Comparison of ENCODE assay signal across 2 cellular contexts in the genomic region with DNA sequence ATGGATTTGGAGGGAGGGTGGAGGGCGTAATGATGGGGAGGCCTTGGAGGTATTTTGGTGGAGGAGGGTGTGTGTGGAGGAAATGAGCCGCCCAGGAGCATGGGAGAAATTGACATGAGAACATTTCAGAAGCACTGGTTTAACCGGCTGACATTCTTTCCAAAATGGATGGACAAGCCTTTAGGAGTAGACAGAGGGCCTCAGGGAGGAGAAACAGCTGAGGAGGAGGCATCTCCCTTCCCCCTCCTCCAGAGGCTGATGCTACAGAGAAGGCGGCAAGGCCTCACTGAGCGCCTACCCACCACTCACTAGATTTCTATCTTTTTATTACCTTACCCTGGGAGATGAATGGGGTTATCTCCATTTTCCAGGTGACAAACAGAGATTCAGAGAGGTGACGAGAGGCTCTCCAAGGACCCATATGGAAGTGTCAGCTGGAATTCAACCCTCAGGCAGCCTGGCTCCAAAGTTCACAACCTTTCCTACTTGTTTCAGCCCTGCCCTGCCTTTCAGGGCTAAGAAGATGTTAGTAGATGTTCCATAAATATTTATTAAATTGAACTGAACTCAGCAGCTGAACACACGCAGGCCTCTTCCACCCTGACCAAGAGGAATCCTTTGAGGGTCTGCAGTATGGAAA.
A peak's percentile ranks its signal among the peaks of the same experiment; 100 is the strongest.
TF ChIP-seq lines count a peak whose summit lies in the region.

No MANE protein-coding gene starts in this region.

TF ChIP-seq in HCT116, 20 proteins besides CTCF, POLR2A, EP300 and RAD21:
- TF ChIP-seq SIN3A (IDR thresholded peaks at IDR 0.05; ENCODE audit: low read depth) (no peak), ZFX (IDR thresholded peaks at IDR 0.05) (0 out of 2 replicates have a peak, but pooled peaks have one; percentile 19)

TF ChIP-seq in H1, 55 proteins besides CTCF, POLR2A, EP300 and RAD21:
- TF ChIP-seq SP4 (IDR thresholded peaks at IDR 0.05; ENCODE audit: low read length): no peak
- TF ChIP-seq TAF1 (IDR thresholded peaks at IDR 0.05; ENCODE audit: low read depth, low read length): no peak
- TF ChIP-seq BRCA1 (IDR thresholded peaks at IDR 0.05; ENCODE audit: low read depth, low read length): no peak
- TF ChIP-seq SIN3A (conservative IDR thresholded peaks at IDR 0.05 in 1 of 2, IDR thresholded peaks at IDR 0.05 in 1 of 2; ENCODE audit: low read depth in 1 of 2, low read length in 2 of 2): no peak
- no peak for TF ChIP-seq CBX8 (IDR thresholded peaks at IDR 0.05; ENCODE audit: borderline replicate concordance, low read depth, low read length)
- TF ChIP-seq JUND (IDR thresholded peaks at IDR 0.05; ENCODE audit: low read length): no peak
